In the genomic region with DNA sequence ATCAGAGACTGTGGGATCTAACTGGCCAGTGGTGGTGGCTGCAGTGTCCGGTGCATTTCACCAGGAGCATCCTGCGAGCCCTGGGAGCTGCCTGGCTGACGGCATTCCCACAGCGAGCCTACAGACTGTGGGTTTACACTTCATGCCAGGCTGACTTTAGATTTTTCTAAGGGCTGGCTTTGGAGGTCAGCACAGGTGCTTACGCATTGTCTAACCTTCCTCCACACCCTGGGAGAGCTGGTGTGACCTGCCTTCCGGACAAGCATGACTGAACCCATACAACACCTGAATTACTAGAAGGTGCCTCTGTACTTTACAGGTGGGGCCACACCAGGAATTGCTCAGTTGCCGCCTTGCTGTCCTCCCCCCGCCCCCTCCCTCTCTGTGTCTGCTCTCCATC, we compare ENCODE assay signal across 23 cellular contexts.
DNase-seq lines count a peak whose midpoint lies in the region; ATAC-seq, FAIRE-seq and TF ChIP-seq lines count a peak whose summit lies in the region.
"Had no signal": no experiment of that assay in that cellular context is flagged by ENCODE, and none has a peak within 500 bp of the region (broad histone marks: within the 10 kb centered on the region; RNA-seq: fewer than 3 reads in every experiment).

No MANE protein-coding gene starts in this region.

- FAIRE-seq in bronchial epithelial cell (lab: Jason Lieb, UNC), result no peak
- FAIRE-seq: colon, RCC 7860, small intestine had no signal

- peaks cover 34 to 60% of the 10 kb centered on the region in 2 donors for H3K36me3 Mint-ChIP-seq in stimulated activated naive B cell treated with anti-CD40 and anti-IgM and Interleukin-4, amounts not matched to agents 10 μg/mL and 1 μg/mL and 100 μg/mL, for 72 hours

- H3K36me3 ChIP-seq in bronchial epithelial cell (ENCODE audit: control insufficient read depth, insufficient read depth, low read length), result peaks cover 12% of the 10 kb centered on the region
- peaks cover 26% of the 10 kb centered on the region for H3K36me3 ChIP-seq in lower lobe of right lung
- H3K36me3 ChIP-seq in gastroesophageal sphincter, result peaks cover 0 to 74% of the 10 kb centered on the region in 2 donors
- H3K36me3 ChIP-seq: breast epithelium had no signal

- intact Hi-C loops in lower lobe of right lung (cut with DNase I), result no loop called here

- H3K4me3 Mint-ChIP-seq in stimulated activated naive B cell treated with anti-CD40 and anti-IgM and Interleukin-4, amounts not matched to agents 10 μg/mL and 1 μg/mL and 100 μg/mL, for 72 hours, result no peak overlapping the region

- H3K4me1 ChIP-seq in lower lobe of right lung (peaks cover 75% of the 10 kb centered on the region), gastroesophageal sphincter (peaks cover 0 to 7% (median 0%) of the 10 kb centered on the region in 3 donors)
- H3K4me1 ChIP-seq: breast epithelium had no signal

- DNase-seq in COLO668 (lab: John Stamatoyannopoulos, UW; ENCODE audit: unreplicated experiment) (peak; percentile 78), NCI-H146 (lab: John Stamatoyannopoulos, UW) (peak; percentile 84), bronchial epithelial cell (ENCODE audit: low read depth) (peak; percentile 31), lower lobe of right lung (no peak), GF-D8 (lab: John Stamatoyannopoulos, UW) (no peak)
- no peak for DNase-seq in stimulated activated naive B cell treated with anti-CD40 and anti-IgM and Interleukin-4, amounts not matched to agents 10 μg/mL and 1 μg/mL and 100 μg/mL, for 72 hours
- DNase-seq: activated CD4-positive, alpha-beta T cell treated with anti-CD3 and anti-CD28 coated beads, Interleukin-2, amount 50 U/mL, for 4 hours; activated CD4-positive, CD25-positive, alpha-beta regulatory T cell; activated naive CD4-positive, alpha-beta T cell treated with anti-CD3 and anti-CD28 coated beads, Interleukin-2, amount 50 U/mL, for 16 hours; amygdala; effector memory CD4-positive, alpha-beta T cell; KBM-7; NCI-H1694 treated with DMSO at 0.1 percent for 48 hours; NCI-H446; small intestine; stimulated activated CD4-positive, alpha-beta T cell treated with anti-CD3 and anti-CD28 coated beads, Interleukin-2, amount 100 ng/mL, for 24 hours had no signal

- ATAC-seq in lower lobe of right lung (peak; percentile 60 to 63), HG03460 (IDR thresholded peaks at IDR 0.05; ENCODE audit: unreplicated experiment) (no peak), gastroesophageal sphincter (no peak)
- no peak for ATAC-seq in stimulated activated naive B cell treated with anti-CD40 and anti-IgM and Interleukin-4, amounts not matched to agents 10 μg/mL and 1 μg/mL and 100 μg/mL, for 72 hours (replicated peaks)

- H3K27me3 ChIP-seq in bronchial epithelial cell (ENCODE audit: control insufficient read depth, insufficient read depth, low read length), result no peaks in the 10 kb centered on the region
- H3K27me3 ChIP-seq in lower lobe of right lung (ENCODE audit: low read depth), result no peaks in the 10 kb centered on the region
- H3K27me3 ChIP-seq in gastroesophageal sphincter, result no peaks in the 10 kb centered on the region
- H3K27me3 ChIP-seq: BLaER1, breast epithelium had no signal

- no peaks in the 10 kb centered on the region for H3K9me3 ChIP-seq in lower lobe of right lung
- H3K9me3 ChIP-seq in gastroesophageal sphincter, result no peaks in the 10 kb centered on the region
- H3K9me3 ChIP-seq: BLaER1, breast epithelium had no signal

- WGBS in gastroesophageal sphincter (ENCODE audit: low coverage in 1 of 2), 2 donors, result 100% methylated on average over 1 to 2 of the region's 8 CpGs

- peaks cover 51 to 73% of the 10 kb centered on the region in 2 donors for H3K4me1 Mint-ChIP-seq in stimulated activated naive B cell treated with anti-CD40 and anti-IgM and Interleukin-4, amounts not matched to agents 10 μg/mL and 1 μg/mL and 100 μg/mL, for 72 hours

- H3K27ac ChIP-seq in lower lobe of right lung (peak overlapping the region; percentile 41), gastroesophageal sphincter (no peak overlapping the region)
- H3K27ac ChIP-seq: BLaER1 had no signal

- H3K4me3 ChIP-seq in bronchial epithelial cell (ENCODE audit: low read depth, low read length) (no peak overlapping the region), lower lobe of right lung (no peak overlapping the region), gastroesophageal sphincter (no peak overlapping the region)
- H3K4me3 ChIP-seq: BLaER1, breast epithelium had no signal

- no peak for TF ChIP-seq EP300 in gastroesophageal sphincter (IDR thresholded peaks at IDR 0.05)

- no peak for TF ChIP-seq POLR2A in gastroesophageal sphincter (IDR thresholded peaks at IDR 0.05)

- H3K27ac Mint-ChIP-seq in stimulated activated naive B cell treated with anti-CD40 and anti-IgM and Interleukin-4, amounts not matched to agents 10 μg/mL and 1 μg/mL and 100 μg/mL, for 72 hours, result no peak overlapping the region

- no peaks in the 10 kb centered on the region for H3K27me3 Mint-ChIP-seq in stimulated activated naive B cell treated with anti-CD40 and anti-IgM and Interleukin-4, amounts not matched to agents 10 μg/mL and 1 μg/mL and 100 μg/mL, for 72 hours
- H3K27me3 Mint-ChIP-seq: memory B cell had no signal

- TF ChIP-seq CTCF in bronchial epithelial cell (IDR thresholded peaks at IDR 0.05; ENCODE audit: insufficient read depth, low read length, severe bottlenecking), result no peak
- TF ChIP-seq CTCF in lower lobe of right lung (IDR thresholded peaks at IDR 0.05), result no peak
- no peak for TF ChIP-seq CTCF in gastroesophageal sphincter (IDR thresholded peaks at IDR 0.05)

- no peaks in the 10 kb centered on the region for H3K9me3 Mint-ChIP-seq in stimulated activated naive B cell treated with anti-CD40 and anti-IgM and Interleukin-4, amounts not matched to agents 10 μg/mL and 1 μg/mL and 100 μg/mL, for 72 hours
- H3K9me3 Mint-ChIP-seq: memory B cell had no signal

Comparison
In these comparisons a context has a peak if more than half of its experiments do, and no peak if none do; other contexts are left out.
1. DNase-seq: peak in COLO668 (single experiment), NCI-H146 (single experiment) and bronchial epithelial cell (single experiment); none in lower lobe of right lung (single experiment), GF-D8 (single experiment) and stimulated activated naive B cell treated with anti-CD40 and anti-IgM and Interleukin-4, amounts not matched to agents 10 μg/mL and 1 μg/mL and 100 μg/mL, for 72 hours (single experiment).
2. ATAC-seq: peak in lower lobe of right lung (2 of 2); none in HG03460 (single experiment), stimulated activated naive B cell treated with anti-CD40 and anti-IgM and Interleukin-4, amounts not matched to agents 10 μg/mL and 1 μg/mL and 100 μg/mL, for 72 hours (0 of 2) and gastroesophageal sphincter (single experiment).